ENCODE assay signal across 8 cellular contexts in genomic region chr17:2058521-2059124, GRCh38. TPM values are rescaled to one million over a fixed set of nuclear protein-coding genes. Genes with fewer than 3 reads are reported as not detected.
A peak's percentile ranks its signal among the peaks of the same experiment; 100 is the strongest.
DNase-seq lines count a peak whose midpoint lies in the region; ATAC-seq, FAIRE-seq and TF ChIP-seq lines count a peak whose summit lies in the region.

No MANE protein-coding gene starts in this region.

- peaks cover 45% of the 10 kb centered on the region for H3K4me1 Mint-ChIP-seq in HFFc6 (ENCODE audit: low read depth)

- peak; percentile 77 for ATAC-seq in upper lobe of right lung
- ATAC-seq in GM18867 (IDR thresholded peaks at IDR 0.05; ENCODE audit: unreplicated experiment): no peak

- H3K27ac ChIP-seq in A673 (ENCODE audit: low read depth, low read length, poor library complexity, severe bottlenecking) (no peak overlapping the region), endothelial cell of umbilical vein (ENCODE audit: insufficient read depth, low read depth, low read length) (no peak overlapping the region), upper lobe of right lung (peak overlapping the region; percentile 72)

- no peaks in the 10 kb centered on the region for H3K36me3 ChIP-seq in A673 (ENCODE audit: insufficient read depth, low read length, poor library complexity, severe bottlenecking)
- peaks cover 3 to 10% of the 10 kb centered on the region in 2 experiments for H3K36me3 ChIP-seq in endothelial cell of umbilical vein (ENCODE audit: control insufficient read depth in 2 of 2, extremely low read depth in 1 of 2, insufficient read depth in 2 of 2, low read length in 2 of 2)
- H3K36me3 ChIP-seq in mucosa of stomach (ENCODE audit: control insufficient read depth, insufficient read depth, low read length): peaks cover 9% of the 10 kb centered on the region
- peaks cover 16% of the 10 kb centered on the region for H3K36me3 ChIP-seq in upper lobe of right lung

- H3K9me1 ChIP-seq in endothelial cell of umbilical vein (replicated peaks; ENCODE audit: control insufficient read depth, extremely low read depth, insufficient read depth, low read length): no peaks in the 10 kb centered on the region

- no peak overlapping the region for H3K4me2 ChIP-seq in endothelial cell of umbilical vein (ENCODE audit: insufficient read depth, low read length)

- peaks cover 27% of the 10 kb centered on the region for H3K79me2 ChIP-seq in endothelial cell of umbilical vein (ENCODE audit: control insufficient read depth, insufficient read depth, low read length)

- no peaks in the 10 kb centered on the region; the same call in 1 of the 2 replicates for H3K9me3 Mint-ChIP-seq in HFFc6

- TF ChIP-seq CTCF in A673 (conservative IDR thresholded peaks at IDR 0.05; ENCODE audit: low read depth, low read length): peak; percentile 45
- peak; percentile 89 for TF ChIP-seq CTCF in HFFc6 (IDR thresholded peaks at IDR 0.05)
- TF ChIP-seq CTCF in endothelial cell of umbilical vein (IDR thresholded peaks at IDR 0.05; ENCODE audit: extremely low read depth in 1 of 2, insufficient read depth in 1 of 2, low read depth in 1 of 2, low read length in 2 of 2): peak; percentile 63 to 65
- TF ChIP-seq CTCF in upper lobe of right lung (IDR thresholded peaks at IDR 0.05): peak; percentile 73

- H3K27me3 Mint-ChIP-seq in HFFc6 (ENCODE audit: insufficient read depth): peaks cover 26% of the 10 kb centered on the region

- peak; percentile 38 for FAIRE-seq in endothelial cell of umbilical vein (lab: Jason Lieb, UNC)

- BruUV-seq in A673 (replicated peaks; lab: Mats Ljungman, UMichigan) (no TSS peak), endothelial cell of umbilical vein (replicated peaks; lab: Mats Ljungman, UMichigan) (no TSS peak)

- H2AFZ ChIP-seq in endothelial cell of umbilical vein (ENCODE audit: low read depth, low read length): no peak overlapping the region

- TF ChIP-seq POLR2A in endothelial cell of umbilical vein (IDR thresholded peaks at IDR 0.05; ENCODE audit: low read depth, low read length): no peak

- H3K4me3 Mint-ChIP-seq in HFFc6: peak overlapping the region; percentile 60

- H3K9me3 ChIP-seq in A673 (ENCODE audit: low read depth, low read length, poor library complexity, severe bottlenecking) (no peaks in the 10 kb centered on the region), endothelial cell of umbilical vein (replicated peaks; ENCODE audit: control insufficient read depth, insufficient read depth, low read length) (no peaks in the 10 kb centered on the region), mucosa of stomach (ENCODE audit: control insufficient read depth, low read length) (no peaks in the 10 kb centered on the region), upper lobe of right lung (no peaks in the 10 kb centered on the region)

- POLR2A ChIA-PET in A673 (lab: Charles Lee; ENCODE audit: low non-redundant PET) (no interaction called here), endothelial cell of umbilical vein (lab: Charles Lee) (interaction anchor here (1.4 kb wide), 1 partner anchor 10 kb away, joined by 3 read pairs; no protein-coding TSS in a partner anchor)

- intact Hi-C loops in A673 (cut with micrococcal nuclease; ENCODE audit: unreplicated experiment): no loop called here
- intact Hi-C loops in endothelial cell of umbilical vein (cut with micrococcal nuclease): no loop called here
- intact Hi-C loops in upper lobe of right lung (cut with DNase I): no loop called here

- H3K27ac Mint-ChIP-seq in HFFc6: peak overlapping the region; percentile 68; the same call in 1 of the 2 replicates

- H3K27me3 ChIP-seq in A673 (replicated peaks; ENCODE audit: insufficient read depth, low read depth, low read length, poor library complexity) (no peaks in the 10 kb centered on the region), endothelial cell of umbilical vein (ENCODE audit: control insufficient read depth in 2 of 2, insufficient read depth in 2 of 2, low read length in 2 of 2) (no peaks in the 10 kb centered on the region), mucosa of stomach (ENCODE audit: control insufficient read depth, insufficient read depth, low read length) (peaks cover 51% of the 10 kb centered on the region), upper lobe of right lung (no peaks in the 10 kb centered on the region)

- peaks cover 25% of the 10 kb centered on the region for H3K4me1 ChIP-seq in A673 (ENCODE audit: insufficient read depth, low read length, poor library complexity, severe bottlenecking)
- H3K4me1 ChIP-seq in endothelial cell of umbilical vein (ENCODE audit: control insufficient read depth, extremely low read depth, insufficient read depth, low read length): peaks cover 26% of the 10 kb centered on the region
- peaks cover 64% of the 10 kb centered on the region for H3K4me1 ChIP-seq in mucosa of stomach (ENCODE audit: control insufficient read depth, insufficient read depth, low read length)
- H3K4me1 ChIP-seq in upper lobe of right lung: peaks cover 63% of the 10 kb centered on the region

- H3K9ac ChIP-seq in endothelial cell of umbilical vein (replicated peaks; ENCODE audit: extremely low read depth, insufficient read depth, low read length) (no peak overlapping the region), mucosa of stomach (ENCODE audit: low read length) (peak overlapping the region; percentile 34)

- no peak overlapping the region for H3K4me3 ChIP-seq in A673 (ENCODE audit: low read depth, low read length, poor library complexity, severe bottlenecking)
- H3K4me3 ChIP-seq in endothelial cell of umbilical vein (replicated peaks in 1 of 3; ENCODE audit: insufficient read depth in 1 of 3, low read depth in 1 of 3, low read length in 3 of 3): no peak overlapping the region
- no peak overlapping the region for H3K4me3 ChIP-seq in mucosa of stomach (ENCODE audit: low read length)
- H3K4me3 ChIP-seq in upper lobe of right lung: peak overlapping the region; percentile 21

- no peak for DNase-seq in A673 (ENCODE audit: low spot score)
- DNase-seq in HFFc6: peak; percentile 63
- peak; percentile 46 to 49 for DNase-seq in activated CD4-positive, alpha-beta T cell treated with anti-CD3 and anti-CD28 coated beads, Interleukin-2, amount 50 U/mL, for 4 hours
- DNase-seq in endothelial cell of umbilical vein (ENCODE audit: low read depth, low spot score): no peak
- DNase-seq in upper lobe of right lung: peak; percentile 93
- DNase-seq in DMS153 (lab: John Stamatoyannopoulos, UW): no peak

- H3K36me3 Mint-ChIP-seq in HFFc6 (ENCODE audit: low read depth): peaks cover 13% of the 10 kb centered on the region

- dilution Hi-C loops in endothelial cell of umbilical vein (cut with MboI; ENCODE audit: extremely low pct_ligation_motif_present, low sequenced_read_pairs): no loop called here

- H4K20me1 ChIP-seq in endothelial cell of umbilical vein (replicated peaks; ENCODE audit: control insufficient read depth, extremely low read depth, insufficient read depth, low read length): no peaks in the 10 kb centered on the region

- CTCF ChIA-PET in A673 (lab: Charles Lee): interaction anchor here (0.5 to 2.0 kb wide), 3 partner anchors 39 to 186 kb away, joined by 3 to 9 read pairs (median 6); no protein-coding TSS in a partner anchor
- CTCF ChIA-PET in endothelial cell of umbilical vein (lab: Charles Lee): interaction anchor here (0.7 to 17.2 kb wide), 12 partner anchors 8 to 222 kb away, joined by 3 to 455 read pairs (median 4); no protein-coding TSS in a partner anchor

RNA-seq across cellular contexts. Expression of gene HIC1, which starts 3.7 kb away (rescaled TPM):
- total RNA-seq in A673 (2021): 0.84 and 1.5 TPM in 2 replicates
- total RNA-seq in HFFc6 (2021; fragmentation: NEBNext Ultra II Directional; extraction: Animal tissue kit (Norgen Biotek cat#: 25700)): 10 to 100 TPM; 42.7 to 51.9 (median 48.0) TPM
- 25.8 and 35.5 TPM in 2 replicates for total RNA-seq in endothelial cell of umbilical vein
- polyA plus RNA-seq in endothelial cell of umbilical vein: 18.2 and 20.2 TPM in 2 replicates
- polyA plus RNA-seq in endothelial cell of umbilical vein (2011; cell fraction: cytosol; rRNA removed): 6.5 and 11.3 TPM in 2 replicates
- polyA plus RNA-seq in endothelial cell of umbilical vein (2011; cell fraction: nucleus; rRNA removed): 46.4 and 50.2 TPM in 2 replicates
- polyA plus RNA-seq in endothelial cell of umbilical vein (2012): 8.2 and 19.6 TPM in 2 replicates
- 10.7 and 22.4 TPM in 2 replicates for polyA minus RNA-seq in endothelial cell of umbilical vein
- not detected for polyA minus RNA-seq in endothelial cell of umbilical vein (2011; cell fraction: cytosol; rRNA and poly(A)+ RNA removed)
- 56.9 and 118 TPM in 2 replicates for polyA minus RNA-seq in endothelial cell of umbilical vein (2011; cell fraction: nucleus; rRNA and poly(A)+ RNA removed)
- total RNA-seq in upper lobe of right lung: 20.8 TPM

RNA-seq across cellular contexts. Expression of gene OVCA2, which starts 16.8 kb away (rescaled TPM):
- total RNA-seq in A673 (2021) (30.7 and 33.1 TPM in 2 replicates), endothelial cell of umbilical vein (40.9 and 41.3 TPM in 2 replicates), upper lobe of right lung (21.4 TPM)
- 10 to 100 TPM; 39.5 to 44.3 (median 41.7) TPM for total RNA-seq in HFFc6 (2021; fragmentation: NEBNext Ultra II Directional; extraction: Animal tissue kit (Norgen Biotek cat#: 25700))
- 84.2 and 102 TPM in 2 replicates for polyA plus RNA-seq in endothelial cell of umbilical vein
- polyA plus RNA-seq in endothelial cell of umbilical vein (2011; cell fraction: cytosol; rRNA removed): 62.0 and 68.4 TPM in 2 replicates
- polyA plus RNA-seq in endothelial cell of umbilical vein (2011; cell fraction: nucleus; rRNA removed): 27.0 and 34.3 TPM in 2 replicates
- 40.7 and 40.8 TPM in 2 replicates for polyA plus RNA-seq in endothelial cell of umbilical vein (2012)
- 29.7 and 32.0 TPM in 2 replicates for polyA minus RNA-seq in endothelial cell of umbilical vein
- 24.1 TPM for polyA minus RNA-seq in endothelial cell of umbilical vein (2011; cell fraction: cytosol; rRNA and poly(A)+ RNA removed)
- 4.8 and 6.6 TPM in 2 replicates for polyA minus RNA-seq in endothelial cell of umbilical vein (2011; cell fraction: nucleus; rRNA and poly(A)+ RNA removed)

RNA-seq across cellular contexts. Expression of gene DPH1, which starts 28.7 kb away (rescaled TPM):
- total RNA-seq in A673 (2021) (51.1 and 60.8 TPM in 2 replicates), endothelial cell of umbilical vein (37.8 and 38.5 TPM in 2 replicates), upper lobe of right lung (47.8 TPM)
- total RNA-seq in HFFc6 (2021; fragmentation: NEBNext Ultra II Directional; extraction: Animal tissue kit (Norgen Biotek cat#: 25700)): 10 to 100 TPM; 65.9 to 81.6 (median 71.8) TPM
- 45.6 and 50.4 TPM in 2 replicates for polyA plus RNA-seq in endothelial cell of umbilical vein
- 24.4 and 28.4 TPM in 2 replicates for polyA plus RNA-seq in endothelial cell of umbilical vein (2011; cell fraction: cytosol; rRNA removed)
- 113 and 132 TPM in 2 replicates for polyA plus RNA-seq in endothelial cell of umbilical vein (2011; cell fraction: nucleus; rRNA removed)
- 27.7 and 30.0 TPM in 2 replicates for polyA plus RNA-seq in endothelial cell of umbilical vein (2012)
- polyA minus RNA-seq in endothelial cell of umbilical vein: 28.8 and 50.5 TPM in 2 replicates
- 34.0 TPM for polyA minus RNA-seq in endothelial cell of umbilical vein (2011; cell fraction: cytosol; rRNA and poly(A)+ RNA removed)
- polyA minus RNA-seq in endothelial cell of umbilical vein (2011; cell fraction: nucleus; rRNA and poly(A)+ RNA removed): 36.8 and 41.4 TPM in 2 replicates

RNA-seq across cellular contexts. Expression of gene RTN4RL1, which starts 33.5 kb away (rescaled TPM):
- total RNA-seq in A673 (2021) (0.80 and 1.0 TPM in 2 replicates), endothelial cell of umbilical vein (not detected in 2 replicates), upper lobe of right lung (4.3 TPM)
- under 1 TPM; 0.33 to 0.60 (median 0.39) TPM for total RNA-seq in HFFc6 (2021; fragmentation: NEBNext Ultra II Directional; extraction: Animal tissue kit (Norgen Biotek cat#: 25700))
- 0.03 and 0.04 TPM in 2 replicates for polyA plus RNA-seq in endothelial cell of umbilical vein
- polyA plus RNA-seq in endothelial cell of umbilical vein (2011; cell fraction: cytosol; rRNA removed): 0.03 TPM in 2 replicates
- not detected in 2 replicates for polyA plus RNA-seq in endothelial cell of umbilical vein (2011; cell fraction: nucleus; rRNA removed)
- 0.04 and 0.11 TPM in 2 replicates for polyA plus RNA-seq in endothelial cell of umbilical vein (2012)
- polyA minus RNA-seq in endothelial cell of umbilical vein: 0.08 TPM in 1 of 2 replicates, not detected in the other
- not detected for polyA minus RNA-seq in endothelial cell of umbilical vein (2011; cell fraction: cytosol; rRNA and poly(A)+ RNA removed)
- polyA minus RNA-seq in endothelial cell of umbilical vein (2011; cell fraction: nucleus; rRNA and poly(A)+ RNA removed): not detected in 2 replicates

Comparison
In these comparisons a context has a peak if more than half of its experiments do, and no peak if none do; other contexts are left out.
1. DNase-seq: peak in HFFc6 (single experiment), activated CD4-positive, alpha-beta T cell treated with anti-CD3 and anti-CD28 coated beads, Interleukin-2, amount 50 U/mL, for 4 hours (2 of 2) and upper lobe of right lung (single experiment); none in A673 (single experiment), endothelial cell of umbilical vein (single experiment) and DMS153 (single experiment).
2. Peak in every context shown above with its lines, with median percentiles within 50 percentile points of each other: CTCF ChIP-seq.